ENCODE assay signal across 11 cellular contexts in the genomic region with DNA sequence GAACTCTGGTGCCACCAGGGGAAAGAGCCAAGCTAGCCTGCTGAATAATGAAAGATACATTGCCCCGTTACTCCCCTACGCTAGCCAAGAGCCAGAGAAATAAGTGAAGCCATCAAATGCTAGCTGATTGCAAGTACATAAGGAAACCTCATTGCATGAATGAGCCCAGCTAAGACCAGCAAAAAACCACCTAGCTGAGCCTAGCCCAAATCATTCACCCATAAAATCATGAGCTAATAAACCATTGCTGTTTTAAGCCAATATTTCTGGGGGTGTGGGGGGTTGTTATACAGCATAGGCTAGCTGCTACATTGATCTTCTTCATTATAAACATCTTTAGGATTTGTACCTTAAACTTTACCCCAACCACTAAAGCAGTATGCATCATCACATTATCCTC. TPM values are rescaled to one million over a fixed set of nuclear protein-coding genes. Genes with fewer than 3 reads are reported as not detected.
"Had no signal": no experiment of that assay in that cellular context is flagged by ENCODE, and none has a peak within 500 bp of the region (broad histone marks: within the 10 kb centered on the region; RNA-seq: fewer than 3 reads in every experiment).

No MANE protein-coding gene starts in this region.

- FAIRE-seq: H1, H54 had no signal

- ATAC-seq: HCT116 had no signal

- H3K4me3 ChIP-seq: GM23248, HAP-1 had no signal

- H3K9me3 ChIP-seq: HAP-1 had no signal

- H3K27ac Mint-ChIP-seq: H9, HFFc6 had no signal

- H2AFZ ChIP-seq: GM23248 had no signal

- H3K27ac ChIP-seq: GM23248 had no signal

- H3K4me1 ChIP-seq: HAP-1 had no signal

- H3K36me3 ChIP-seq: HAP-1 had no signal

- H3K4me3 Mint-ChIP-seq: H9, HFFc6 had no signal

- H3K4me1 Mint-ChIP-seq: H9 had no signal

- DNase-seq: GM23248, GOT3, H7, H9, HCEC 1CT, HFFc6 had no signal

- H3K9ac ChIP-seq: GM23248 had no signal

RNA-seq across cellular contexts. Expression of a gene that starts 15.4 kb away (rescaled TPM):
- total RNA-seq: H4 had no signal
